ENCODE assay signal across 15 cellular contexts in genomic region chr17:21419299-21420239, GRCh38. TPM values are rescaled to one million over a fixed set of nuclear protein-coding genes. Genes with fewer than 3 reads are reported as not detected.
DNase-seq lines count a peak whose midpoint lies in the region; ATAC-seq and TF ChIP-seq lines count a peak whose summit lies in the region.
"Had no signal": no experiment of that assay in that cellular context is flagged by ENCODE, and none has a peak within 500 bp of the region (broad histone marks: within the 10 kb centered on the region; RNA-seq: fewer than 3 reads in every experiment).

No MANE protein-coding gene starts in this region.

- H3K4me2 ChIP-seq in BLaER1 treated with 17β-estradiol and CSF1 and Interleukin-3, amounts not matched to agents 10 nM and 100 nM = peak overlapping the region; percentile 59 to 85 (median 76)
- H3K4me2 ChIP-seq in mesendoderm (ENCODE audit: low read length) = no peak overlapping the region
- H3K4me2 ChIP-seq: KMS-11 had no signal

- peak overlapping the region; percentile 16 for H3K4me3 Mint-ChIP-seq in activated naive CD4-positive, alpha-beta T cell treated with anti-CD3 and anti-CD28 coated beads, Interleukin-2, amount 10 ng/mL, durations not matched to agents 7 days and 5 days
- H3K4me3 Mint-ChIP-seq in stimulated activated naive B cell treated with anti-CD40 and anti-IgM and Interleukin-4, amounts not matched to agents 10 μg/mL and 1 μg/mL and 100 μg/mL, for 72 hours = no peak overlapping the region

- ATAC-seq in stimulated activated naive B cell treated with anti-CD40 and anti-IgM and Interleukin-4, amounts not matched to agents 10 μg/mL and 1 μg/mL and 100 μg/mL, for 72 hours (replicated peaks) = no peak
- ATAC-seq: pancreas, PC-3 had no signal

- H3K9me3 ChIP-seq in BLaER1 treated with 17β-estradiol and CSF1 and Interleukin-3, amounts not matched to agents 10 nM and 100 nM (replicated peaks in 1 of 11) = no peaks in the 10 kb centered on the region
- H3K9me3 ChIP-seq in SJCRH30 (replicated peaks) (no peaks in the 10 kb centered on the region), esophagus squamous epithelium (no peaks in the 10 kb centered on the region)
- H3K9me3 ChIP-seq: pancreas had no signal

- no CpG with 5 or more reads among the region's 25 CpGs for WGBS in mesendoderm (ENCODE audit: extremely low coverage, insufficient coverage, low lambda C conversion rate)
- 59 to 72% methylated on average over 14 to 20 of the region's 25 CpGs for WGBS in esophagus squamous epithelium, 2 donors

- peaks cover 0 to 6% (median 0%) of the 10 kb centered on the region in 11 experiments; a peak in 1 of 22 replicates for H3K27me3 ChIP-seq in BLaER1 treated with 17β-estradiol and CSF1 and Interleukin-3, amounts not matched to agents 10 nM and 100 nM
- H3K27me3 ChIP-seq in SJCRH30 = peaks cover 27% of the 10 kb centered on the region
- H3K27me3 ChIP-seq in mesendoderm (ENCODE audit: insufficient read depth, low read length, poor library complexity) = no peaks in the 10 kb centered on the region
- no peaks in the 10 kb centered on the region for H3K27me3 ChIP-seq in esophagus squamous epithelium
- H3K27me3 ChIP-seq: pancreas had no signal

- no peak overlapping the region; a peak in 2 of 20 replicates for H3K4me3 ChIP-seq in BLaER1 treated with 17β-estradiol and CSF1 and Interleukin-3, amounts not matched to agents 10 nM and 100 nM
- H3K4me3 ChIP-seq in SJCRH30 = no peak overlapping the region
- no peak overlapping the region for H3K4me3 ChIP-seq in mesendoderm (ENCODE audit: low read length)
- no peak overlapping the region for H3K4me3 ChIP-seq in esophagus squamous epithelium
- H3K4me3 ChIP-seq: lung, pancreas had no signal

- peak overlapping the region in 5 of 11 experiments; percentile 8 to 50 (median 27); a peak in 5 of 22 replicates for H3K9ac ChIP-seq in BLaER1 treated with 17β-estradiol and CSF1 and Interleukin-3, amounts not matched to agents 10 nM and 100 nM
- H3K9ac ChIP-seq in mesendoderm (ENCODE audit: low read length) = no peak overlapping the region
- H3K9ac ChIP-seq: KMS-11 had no signal

- H3K36me3 Mint-ChIP-seq in activated naive CD4-positive, alpha-beta T cell treated with anti-CD3 and anti-CD28 coated beads, Interleukin-2, amount 10 ng/mL, durations not matched to agents 7 days and 5 days = no peaks in the 10 kb centered on the region
- no peaks in the 10 kb centered on the region for H3K36me3 Mint-ChIP-seq in stimulated activated naive B cell treated with anti-CD40 and anti-IgM and Interleukin-4, amounts not matched to agents 10 μg/mL and 1 μg/mL and 100 μg/mL, for 72 hours

- H3K27ac ChIP-seq in BLaER1 treated with 17β-estradiol and CSF1 and Interleukin-3, amounts not matched to agents 10 nM and 100 nM = peak overlapping the region in 5 of 11 experiments; percentile 5 to 34 (median 23); a peak in 7 of 22 replicates
- H3K27ac ChIP-seq in SJCRH30 (no peak overlapping the region), mesendoderm (ENCODE audit: low read depth, low read length) (no peak overlapping the region), esophagus squamous epithelium (no peak overlapping the region)
- H3K27ac ChIP-seq: KMS-11, pancreas had no signal

- H2BK120ac ChIP-seq in mesendoderm (ENCODE audit: low read depth, low read length) = no peak overlapping the region

- H3K18ac ChIP-seq in mesendoderm (ENCODE audit: low read length) = no peak overlapping the region

- H3K27ac Mint-ChIP-seq in activated naive CD4-positive, alpha-beta T cell treated with anti-CD3 and anti-CD28 coated beads, Interleukin-2, amount 10 ng/mL, durations not matched to agents 7 days and 5 days = peak overlapping the region; percentile 67
- no peak overlapping the region for H3K27ac Mint-ChIP-seq in stimulated activated naive B cell treated with anti-CD40 and anti-IgM and Interleukin-4, amounts not matched to agents 10 μg/mL and 1 μg/mL and 100 μg/mL, for 72 hours

- TF ChIP-seq POLR2A in esophagus squamous epithelium (IDR thresholded peaks at IDR 0.05) = no peak

- no peak overlapping the region for H2BK5ac ChIP-seq in mesendoderm (ENCODE audit: low read length)

- intact Hi-C loops in esophagus squamous epithelium (cut with DNase I) = no loop called here

- no peak overlapping the region for H3K4ac ChIP-seq in mesendoderm (ENCODE audit: low read depth, low read length)

- DNase-seq in SJCRH30 (peak; percentile 43 to 63), mesendoderm (peak; percentile 21), GM13976 (ENCODE audit: low spot score) (no peak), NCI-H1092 (lab: John Stamatoyannopoulos, UW) (no peak), esophagus squamous epithelium (lab: John Stamatoyannopoulos, UW) (no peak)
- peak; percentile 56 for DNase-seq in activated naive CD4-positive, alpha-beta T cell treated with anti-CD3 and anti-CD28 coated beads, Interleukin-2, amount 10 ng/mL, durations not matched to agents 7 days and 5 days
- no peak for DNase-seq in stimulated activated naive B cell treated with anti-CD40 and anti-IgM and Interleukin-4, amounts not matched to agents 10 μg/mL and 1 μg/mL and 100 μg/mL, for 72 hours
- DNase-seq: amniotic stem cell, C1 segment of cervical spinal cord, PC-3, trophoblast cell had no signal

- peaks cover 0 to 21% (median 0%) of the 10 kb centered on the region in 11 experiments; a peak in 6 of 22 replicates for H3K36me3 ChIP-seq in BLaER1 treated with 17β-estradiol and CSF1 and Interleukin-3, amounts not matched to agents 10 nM and 100 nM
- no peaks in the 10 kb centered on the region for H3K36me3 ChIP-seq in SJCRH30
- no peaks in the 10 kb centered on the region for H3K36me3 ChIP-seq in mesendoderm (ENCODE audit: control insufficient read depth, insufficient read depth, low read length)
- H3K36me3 ChIP-seq in esophagus squamous epithelium = no peaks in the 10 kb centered on the region
- H3K36me3 ChIP-seq: pancreas had no signal

- no peak overlapping the region for H3K23ac ChIP-seq in mesendoderm (ENCODE audit: low read length)

- no peak for TF ChIP-seq CTCF in GM13976 (IDR thresholded peaks at IDR 0.05; ENCODE audit: borderline replicate concordance, control extremely low read depth, extremely low read depth, insufficient read depth, missing control alignments)
- no peak for TF ChIP-seq CTCF in esophagus squamous epithelium (IDR thresholded peaks at IDR 0.05)

- H3K79me1 ChIP-seq in mesendoderm (ENCODE audit: low read length) = no peaks in the 10 kb centered on the region

- no peak overlapping the region for H2AK5ac ChIP-seq in mesendoderm (ENCODE audit: low read length)

- H4K5ac ChIP-seq in mesendoderm (ENCODE audit: low read length) = no peak overlapping the region

- H4K8ac ChIP-seq in mesendoderm (ENCODE audit: low read depth, low read length) = no peak overlapping the region

- H3K79me2 ChIP-seq in mesendoderm (ENCODE audit: control insufficient read depth, insufficient read depth, low read length) = no peaks in the 10 kb centered on the region

- in situ Hi-C loops in GM13976 (cut with MboI; ENCODE audit: low sequenced_read_pairs, unreplicated experiment) = loop anchor here (25.0 kb wide), 1 partner anchor 293 kb away; no protein-coding TSS in a partner anchor

- no peaks in the 10 kb centered on the region for H3K9me3 Mint-ChIP-seq in activated naive CD4-positive, alpha-beta T cell treated with anti-CD3 and anti-CD28 coated beads, Interleukin-2, amount 10 ng/mL, durations not matched to agents 7 days and 5 days
- H3K9me3 Mint-ChIP-seq in stimulated activated naive B cell treated with anti-CD40 and anti-IgM and Interleukin-4, amounts not matched to agents 10 μg/mL and 1 μg/mL and 100 μg/mL, for 72 hours = no peaks in the 10 kb centered on the region

- peaks cover 16% of the 10 kb centered on the region for H3K4me1 Mint-ChIP-seq in activated naive CD4-positive, alpha-beta T cell treated with anti-CD3 and anti-CD28 coated beads, Interleukin-2, amount 10 ng/mL, durations not matched to agents 7 days and 5 days
- H3K4me1 Mint-ChIP-seq in stimulated activated naive B cell treated with anti-CD40 and anti-IgM and Interleukin-4, amounts not matched to agents 10 μg/mL and 1 μg/mL and 100 μg/mL, for 72 hours = no peaks in the 10 kb centered on the region

- peaks cover 7% of the 10 kb centered on the region for H3K27me3 Mint-ChIP-seq in activated naive CD4-positive, alpha-beta T cell treated with anti-CD3 and anti-CD28 coated beads, Interleukin-2, amount 10 ng/mL, durations not matched to agents 7 days and 5 days
- peaks cover 7 to 8% of the 10 kb centered on the region in 2 donors for H3K27me3 Mint-ChIP-seq in stimulated activated naive B cell treated with anti-CD40 and anti-IgM and Interleukin-4, amounts not matched to agents 10 μg/mL and 1 μg/mL and 100 μg/mL, for 72 hours

- H3K4me1 ChIP-seq in BLaER1 treated with 17β-estradiol and CSF1 and Interleukin-3, amounts not matched to agents 10 nM and 100 nM = peaks cover 17 to 55% (median 34%) of the 10 kb centered on the region in 10 experiments
- H3K4me1 ChIP-seq in SJCRH30 = no peaks in the 10 kb centered on the region
- no peaks in the 10 kb centered on the region for H3K4me1 ChIP-seq in mesendoderm (ENCODE audit: control insufficient read depth, low read depth, low read length)
- H3K4me1 ChIP-seq in esophagus squamous epithelium = no peaks in the 10 kb centered on the region
- H3K4me1 ChIP-seq: pancreas had no signal

- CTCF ChIA-PET in activated naive CD4-positive, alpha-beta T cell treated with anti-CD3 and anti-CD28 coated beads, Interleukin-2, amount 10 ng/mL, durations not matched to agents 7 days and 5 days (lab: Charles Lee) = no interaction called here

- H3K56ac ChIP-seq in mesendoderm (ENCODE audit: low read length) = no peak overlapping the region

- H2BK15ac ChIP-seq in mesendoderm (replicated peaks; ENCODE audit: low read depth) = no peak overlapping the region

- H4K20me1 ChIP-seq in BLaER1 treated with 17β-estradiol and CSF1 and Interleukin-3, amounts not matched to agents 10 nM and 100 nM = peaks cover 0 to 60% (median 2%) of the 10 kb centered on the region in 11 experiments; a peak in 7 of 22 replicates

RNA-seq across cellular contexts. Expression of gene KCNJ12, which starts 43.4 kb away (rescaled TPM):
- 0.20 and 0.40 TPM in 2 replicates for total RNA-seq in SJCRH30 (2014; rRNA removed; shearing (Covaris generic))
- 0.29 TPM for polyA plus RNA-seq in mesendoderm (2013, experiment 1 of 2)
- 0.32 TPM for polyA plus RNA-seq in mesendoderm (2013, experiment 2 of 2)
- total RNA-seq in esophagus squamous epithelium = under 1 TPM in 3 of 4 donors, not detected in 1; 0.09 to 0.73 (median 0.38) TPM

Comparison
In these comparisons a context has a peak if more than half of its experiments do, and no peak if none do; other contexts are left out.
1. DNase-seq: peak in SJCRH30 (2 of 2), activated naive CD4-positive, alpha-beta T cell treated with anti-CD3 and anti-CD28 coated beads, Interleukin-2, amount 10 ng/mL, durations not matched to agents 7 days and 5 days (single experiment) and mesendoderm (single experiment); none in GM13976 (single experiment), NCI-H1092 (single experiment), esophagus squamous epithelium (single experiment) and stimulated activated naive B cell treated with anti-CD40 and anti-IgM and Interleukin-4, amounts not matched to agents 10 μg/mL and 1 μg/mL and 100 μg/mL, for 72 hours (single experiment).